33 cellular contexts compared by ENCODE assay signal in the genomic region with DNA sequence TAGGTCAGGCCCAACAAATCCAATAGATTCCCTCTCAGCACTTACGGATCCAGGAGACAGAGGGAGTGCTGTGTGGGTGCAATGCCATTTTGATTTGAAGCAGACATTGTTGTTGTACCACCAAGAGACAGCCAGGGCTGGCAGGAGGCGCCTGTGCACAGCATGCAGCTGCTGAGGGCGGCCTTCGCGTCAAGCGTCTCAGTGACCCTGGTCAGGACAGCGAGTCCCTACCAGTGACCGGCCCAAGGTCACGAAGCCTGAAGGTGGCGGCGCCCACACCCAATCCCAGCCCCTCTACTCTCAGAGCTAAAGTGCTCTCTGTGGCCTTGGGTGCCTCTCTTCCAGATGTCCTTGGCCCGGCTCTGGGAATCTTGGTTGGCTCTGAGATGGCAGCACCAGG. TPM values are rescaled to one million over a fixed set of nuclear protein-coding genes. Genes with fewer than 3 reads are reported as not detected.
"Had no signal": no experiment of that assay in that cellular context is flagged by ENCODE, and none has a peak within 500 bp of the region (broad histone marks: within the 10 kb centered on the region; RNA-seq: fewer than 3 reads in every experiment).

No MANE protein-coding gene starts in this region.

- H3K27ac Mint-ChIP-seq: activated CD4-positive, alpha-beta T cell treated with anti-CD3 and anti-CD28 coated beads, Interleukin-2, amount 10 ng/mL, durations not matched to agents 24 days and 14 days; activated CD8-positive, alpha-beta T cell treated with anti-CD3 and anti-CD28 coated beads for 36 hours; activated naive CD4-positive, alpha-beta T cell treated with anti-CD3 and anti-CD28 coated beads, Interleukin-2, amount 50 U/mL, for 24 hours; activated T-cell treated with anti-CD3 and anti-CD28 coated beads, Interleukin-2, amount 50 U/mL, for 72 hours; activated T-helper 17 cell treated with anti-CD3 and anti-CD28 coated beads, Interleukin-2, amount 50 U/mL, for 72 hours had no signal

- H3K27ac ChIP-seq: brain microvascular endothelial cell, KMS-11, Peyer's patch, WERI-Rb-1 had no signal

- H3K4me1 ChIP-seq: Peyer's patch had no signal

- H3K4me3 Mint-ChIP-seq: activated CD4-positive, alpha-beta T cell treated with anti-CD3 and anti-CD28 coated beads, Interleukin-2, amount 10 ng/mL, durations not matched to agents 24 days and 14 days; activated CD8-positive, alpha-beta T cell treated with anti-CD3 and anti-CD28 coated beads for 36 hours; activated naive CD4-positive, alpha-beta T cell treated with anti-CD3 and anti-CD28 coated beads, Interleukin-2, amount 50 U/mL, for 24 hours; activated T-cell treated with anti-CD3 and anti-CD28 coated beads, Interleukin-2, amount 50 U/mL, for 72 hours; activated T-helper 17 cell treated with anti-CD3 and anti-CD28 coated beads, Interleukin-2, amount 50 U/mL, for 72 hours had no signal

- ATAC-seq: activated CD8-positive, alpha-beta T cell treated with anti-CD3 and anti-CD28 coated beads for 36 hours; activated T-cell treated with anti-CD3 and anti-CD28 coated beads, Interleukin-2, amount 50 U/mL, for 72 hours; activated T-helper 17 cell treated with anti-CD3 and anti-CD28 coated beads, Interleukin-2, amount 50 U/mL, for 72 hours; PC-3 had no signal

- DNase-seq: activated CD4-positive, alpha-beta T cell treated with anti-CD3 and anti-CD28 coated beads, Interleukin-2, amount 10 ng/mL, durations not matched to agents 24 days and 14 days; activated CD4-positive, alpha-beta T cell treated with anti-CD3 and anti-CD28 coated beads, Interleukin-2, amount 50 U/mL, for 4 hours; activated CD8-positive, alpha-beta T cell treated with anti-CD3 and anti-CD28 coated beads for 36 hours; activated effector memory CD4-positive, alpha-beta T cell treated with anti-CD3 and anti-CD28 coated beads, Interleukin-2, amount 50 U/mL, for 16 hours; activated naive CD4-positive, alpha-beta T cell treated with Interleukin-2 at 50 U/mL for 16 hours; activated T-cell treated with anti-CD3 and anti-CD28 coated beads, Interleukin-2, amount 50 U/mL, for 1 hour; activated T-cell treated with anti-CD3 and anti-CD28 coated beads, Interleukin-2, amount 50 U/mL, for 72 hours; brain microvascular endothelial cell; MM.1S; MV-4-11; NCI-H1092; NCI-H1436 treated with DMSO at 0.1 percent for 48 hours; NCI-H1694 treated with DMSO at 0.1 percent for 48 hours; NCI-H2029; NCI-H2171; NCI-H510A; NCI-H526; NCI-H748 treated with DMSO at 0.1 percent for 48 hours; NK-92 treated with Interleukin-12 subunit alpha and Interleukin-12 subunit beta, amount 100 ng/mL, for 24 hours; PC-3; Peyer's patch; RPMI8226; SIG-M5; SW 1271; T1000; WERI-Rb-1 had no signal

- H3K9ac ChIP-seq: KMS-11 had no signal

- H3K36me3 ChIP-seq: brain microvascular endothelial cell, Peyer's patch, WERI-Rb-1 had no signal

- H3K27me3 ChIP-seq: brain microvascular endothelial cell, Peyer's patch had no signal

- H3K27me3 Mint-ChIP-seq: activated CD4-positive, alpha-beta T cell treated with anti-CD3 and anti-CD28 coated beads, Interleukin-2, amount 10 ng/mL, durations not matched to agents 24 days and 14 days; activated CD8-positive, alpha-beta T cell treated with anti-CD3 and anti-CD28 coated beads for 36 hours had no signal

- H3K9me3 Mint-ChIP-seq: activated CD4-positive, alpha-beta T cell treated with anti-CD3 and anti-CD28 coated beads, Interleukin-2, amount 10 ng/mL, durations not matched to agents 24 days and 14 days had no signal

- H3K4me3 ChIP-seq: Peyer's patch had no signal

- H3K4me1 Mint-ChIP-seq: activated CD4-positive, alpha-beta T cell treated with anti-CD3 and anti-CD28 coated beads, Interleukin-2, amount 10 ng/mL, durations not matched to agents 24 days and 14 days; activated naive CD4-positive, alpha-beta T cell treated with anti-CD3 and anti-CD28 coated beads, Interleukin-2, amount 50 U/mL, for 24 hours; activated T-helper 17 cell treated with anti-CD3 and anti-CD28 coated beads, Interleukin-2, amount 50 U/mL, for 72 hours had no signal

RNA-seq across cellular contexts. Expression of a gene that starts 40.5 kb away (rescaled TPM):
- total RNA-seq: activated CD4-positive, alpha-beta T cell treated with anti-CD3 and anti-CD28 coated beads, Interleukin-2, amount 10 ng/mL, durations not matched to agents 24 days and 14 days; activated CD8-positive, alpha-beta memory T cell treated with anti-CD3 and anti-CD28 coated beads for 36 hours; activated CD8-positive, alpha-beta T cell treated with anti-CD3 and anti-CD28 coated beads for 36 hours; activated T-cell treated with anti-CD3 and anti-CD28 coated beads, Interleukin-2, amount 50 U/mL, for 72 hours; activated T-helper 17 cell treated with anti-CD3 and anti-CD28 coated beads, Interleukin-2, amount 50 U/mL, for 72 hours; LHCN-M2; PC-3; Peyer's patch; T-helper 1 cell treated with Interleukin-12 subunit alpha and Interleukin-12 subunit beta and Interleukin-4 antibody, amounts not matched to agents 30 ng/mL and 1 ng/mL, for 36 hours; T-helper 2 cell treated with Interferon-gamma antibody and Interleukin-4, amounts not matched to agents 100 ng/mL and 5 ng/mL, for 36 hours had no signal
